Comparison of ENCODE assay signal across 17 cellular contexts in genomic region chr5:174413520-174414314, GRCh38.
DNase-seq lines count a peak whose midpoint lies in the region; ATAC-seq, FAIRE-seq and TF ChIP-seq lines count a peak whose summit lies in the region.
"Had no signal": no experiment of that assay in that cellular context is flagged by ENCODE, and none has a peak within 500 bp of the region (broad histone marks: within the 10 kb centered on the region; RNA-seq: fewer than 3 reads in every experiment).

No MANE protein-coding gene starts in this region.

- H4K5ac ChIP-seq in IMR-90 (ENCODE audit: low read depth, low read length), result no peak overlapping the region

- ATAC-seq in IMR-90 (ENCODE audit: low read depth), result peak; percentile 87
- peak; percentile 21 for ATAC-seq in left lobe of liver
- ATAC-seq in HG03432 (IDR thresholded peaks at IDR 0.05; ENCODE audit: unreplicated experiment), result no peak
- ATAC-seq: WTC11 had no signal

- no peak for TF ChIP-seq CTCF in AG10803 (conservative IDR thresholded peaks at IDR 0.05; ENCODE audit: low read length)
- TF ChIP-seq CTCF in IMR-90 (conservative IDR thresholded peaks at IDR 0.05; ENCODE audit: low read depth, low read length), result no peak
- no peak for TF ChIP-seq CTCF in cardiac fibroblast (IDR thresholded peaks at IDR 0.05; ENCODE audit: low read depth, low read length)

- TF ChIP-seq RAD21 in IMR-90 (IDR thresholded peaks at IDR 0.05; ENCODE audit: low read length), result no peak

- H2AFZ ChIP-seq in IMR-90 (replicated peaks; ENCODE audit: low read length, poor library complexity), result no peak overlapping the region

- in situ Hi-C loops in IMR-90 (cut with MboI; ENCODE audit: low sequenced_read_pairs), result loop anchor here (25.0 kb wide), 1 partner anchor 324 kb away; no protein-coding TSS in a partner anchor

- no peak overlapping the region for H3K27ac Mint-ChIP-seq in activated CD4-positive, alpha-beta T cell treated with anti-CD3 and anti-CD28 coated beads, Interleukin-2, amount 10 ng/mL, durations not matched to agents 24 days and 14 days
- H3K27ac Mint-ChIP-seq: WTC11 had no signal

- no peak overlapping the region for H3K4me3 Mint-ChIP-seq in activated CD4-positive, alpha-beta T cell treated with anti-CD3 and anti-CD28 coated beads, Interleukin-2, amount 10 ng/mL, durations not matched to agents 24 days and 14 days
- H3K4me3 Mint-ChIP-seq: brain, WTC11 had no signal

- H3K4me2 ChIP-seq in IMR-90 (ENCODE audit: low read depth, low read length), result no peak overlapping the region
- H3K4me2 ChIP-seq: BLaER1 had no signal

- no peak overlapping the region for H3K14ac ChIP-seq in IMR-90 (replicated peaks; ENCODE audit: low read depth, low read length)

- H3K27me3 ChIP-seq in IMR-90 (ENCODE audit: control insufficient read depth, insufficient read depth, low read length), result no peaks in the 10 kb centered on the region; the same call in none of the 2 replicates
- H3K27me3 ChIP-seq: BLaER1 had no signal

- H2AK5ac ChIP-seq in IMR-90 (ENCODE audit: low read depth, low read length), result no peak overlapping the region

- H2BK5ac ChIP-seq in IMR-90 (ENCODE audit: low read depth, low read length, poor library complexity, severe bottlenecking), result no peak overlapping the region

- H3K23ac ChIP-seq in IMR-90 (ENCODE audit: low read depth, low read length), result no peak overlapping the region

- no CpG with 5 or more reads among the region's 10 CpGs for WGBS in IMR-90 (ENCODE audit: extremely low coverage in 2 of 2, insufficient read length in 1 of 2), 2 experiments

- peaks cover 2% of the 10 kb centered on the region; the same call in 1 of the 2 replicates for H3K4me1 ChIP-seq in IMR-90 (ENCODE audit: control insufficient read depth, insufficient read depth, low read length)
- H3K4me1 ChIP-seq: BLaER1 had no signal

- peak overlapping the region; percentile 24; the same call in 1 of the 2 replicates for H3K27ac ChIP-seq in IMR-90 (ENCODE audit: insufficient read depth, low read length)
- H3K27ac ChIP-seq: BLaER1 had no signal

- H2BK20ac ChIP-seq in IMR-90 (ENCODE audit: low read depth, low read length), result no peak overlapping the region

- CTCF ChIA-PET in IMR-90 (lab: Yijun Ruan, JAX), result interaction anchor here (0.6 to 2.1 kb wide), 4 partner anchors 9 to 452 kb away, joined by 3 to 11 read pairs (median 5); no protein-coding TSS in a partner anchor

- H3K9ac ChIP-seq in IMR-90 (ENCODE audit: low read depth, low read length), result no peak overlapping the region
- H3K9ac ChIP-seq: BLaER1 had no signal

- H3K56ac ChIP-seq in IMR-90 (ENCODE audit: extremely low read depth, insufficient read depth, low read length), result no peak overlapping the region

- no peak for FAIRE-seq in GM12891 (lab: Jason Lieb, UNC)

- no peak overlapping the region for H3K4ac ChIP-seq in IMR-90 (ENCODE audit: low read depth, low read length)

- H2AK9ac ChIP-seq in IMR-90 (replicated peaks; ENCODE audit: low read depth, low read length, poor library complexity), result no peak overlapping the region

- no peaks in the 10 kb centered on the region for H3K36me3 ChIP-seq in IMR-90 (ENCODE audit: control insufficient read depth, insufficient read depth, low read length)
- H3K36me3 ChIP-seq: BLaER1 had no signal

- H3K9me3 ChIP-seq in IMR-90 (ENCODE audit: control insufficient read depth, insufficient read depth, low read length), result no peaks in the 10 kb centered on the region
- H3K9me3 ChIP-seq: BLaER1 had no signal

- H4K8ac ChIP-seq in IMR-90 (ENCODE audit: low read depth in 2 of 2, low read length in 2 of 2), result no peak overlapping the region

- DNase-seq in AG10803 (ENCODE audit: low read depth) (peak; percentile 44), IMR-90 (peak; percentile 84), cardiac fibroblast (ENCODE audit: low read depth in 2 of 2) (peak; percentile 50 to 73), left lobe of liver (ENCODE audit: low spot score) (no peak), NCI-H748 treated with DMSO at 0.1 percent for 48 hours (lab: John Stamatoyannopoulos, UW) (no peak), GM12891 (ENCODE audit: insufficient read length, low spot score) (no peak)
- DNase-seq in activated CD4-positive, alpha-beta T cell treated with anti-CD3 and anti-CD28 coated beads, Interleukin-2, amount 10 ng/mL, durations not matched to agents 24 days and 14 days, result no peak
- DNase-seq: foreskin melanocyte; Karpas-422; NCI-H1694; NCI-H345; stimulated activated CD4-positive, alpha-beta T cell treated with anti-CD3 and anti-CD28 coated beads, Interleukin-2, amount 100 ng/mL, for 24 hours; substantia nigra had no signal

- H3K4me1 Mint-ChIP-seq in activated CD4-positive, alpha-beta T cell treated with anti-CD3 and anti-CD28 coated beads, Interleukin-2, amount 10 ng/mL, durations not matched to agents 24 days and 14 days, result no peaks in the 10 kb centered on the region

- intact Hi-C loops in IMR-90 (cut with micrococcal nuclease), result loop anchor here (1.0 kb wide), 1 partner anchor 86 kb away; no protein-coding TSS in a partner anchor
- intact Hi-C loops in activated CD4-positive, alpha-beta T cell treated with anti-CD3 and anti-CD28 coated beads, Interleukin-2, amount 10 ng/mL, durations not matched to agents 24 days and 14 days (cut with micrococcal nuclease), result no loop called here

- no peak overlapping the region for H4K91ac ChIP-seq in IMR-90 (ENCODE audit: insufficient read depth, low read depth, low read length)

- H3K36me3 Mint-ChIP-seq in activated CD4-positive, alpha-beta T cell treated with anti-CD3 and anti-CD28 coated beads, Interleukin-2, amount 10 ng/mL, durations not matched to agents 24 days and 14 days (ENCODE audit: low read depth), result no peaks in the 10 kb centered on the region
- H3K36me3 Mint-ChIP-seq: brain, WTC11 had no signal

- H4K20me1 ChIP-seq in IMR-90 (ENCODE audit: insufficient read depth, low read length), result no peaks in the 10 kb centered on the region
- H4K20me1 ChIP-seq: BLaER1 had no signal

- H3K4me3 ChIP-seq in AG10803 (ENCODE audit: low read length) (no peak overlapping the region), IMR-90 (ENCODE audit: insufficient read depth, low read depth, low read length) (no peak overlapping the region), cardiac fibroblast (replicated peaks in 1 of 2; ENCODE audit: low read depth in 2 of 2, low read length in 2 of 2) (no peak overlapping the region)
- H3K4me3 ChIP-seq: BLaER1 had no signal

- H3K9me3 Mint-ChIP-seq in activated CD4-positive, alpha-beta T cell treated with anti-CD3 and anti-CD28 coated beads, Interleukin-2, amount 10 ng/mL, durations not matched to agents 24 days and 14 days, result no peaks in the 10 kb centered on the region

- H2BK120ac ChIP-seq in IMR-90 (ENCODE audit: low read depth, low read length), result no peak overlapping the region

- no peak overlapping the region for H3K18ac ChIP-seq in IMR-90 (ENCODE audit: low read depth, low read length)

- no peaks in the 10 kb centered on the region for H3K9me1 ChIP-seq in IMR-90 (ENCODE audit: insufficient read depth, low read length)

- TF ChIP-seq POLR2A in IMR-90 (IDR thresholded peaks at IDR 0.05; ENCODE audit: low read depth, low read length) (no peak), GM12891 (IDR thresholded peaks at IDR 0.05; ENCODE audit: low read depth, low read length) (no peak)

- BruUV-seq in IMR-90 (replicated peaks; lab: Mats Ljungman, UMichigan), result no TSS peak

- no peaks in the 10 kb centered on the region for H3K79me1 ChIP-seq in IMR-90 (ENCODE audit: low read depth in 1 of 2, low read length in 2 of 2)

- dilution Hi-C loops in IMR-90 (cut with HindIII; ENCODE audit: low sequenced_read_pairs, unreplicated experiment), result no loop called here

- POLR2A ChIA-PET in IMR-90 (lab: Charles Lee; ENCODE audit: unreplicated experiment), result no interaction called here

- H2BK15ac ChIP-seq in IMR-90 (ENCODE audit: low read depth, low read length), result no peak overlapping the region

- H3K27me3 Mint-ChIP-seq in activated CD4-positive, alpha-beta T cell treated with anti-CD3 and anti-CD28 coated beads, Interleukin-2, amount 10 ng/mL, durations not matched to agents 24 days and 14 days, result peaks cover 2% of the 10 kb centered on the region

TF ChIP-seq in IMR-90, 13 proteins besides CTCF, POLR2A, EP300 and RAD21:
- TF ChIP-seq CEBPB (IDR thresholded peaks at IDR 0.05; ENCODE audit: low read depth, low read length) (peak; percentile 25; the same call in 1 of the 2 replicates), RFX5 (IDR thresholded peaks at IDR 0.05; ENCODE audit: low read depth, low read length) (no peak), CHD1 (IDR thresholded peaks at IDR 0.05; ENCODE audit: low read depth, low read length) (no peak), MXI1 (IDR thresholded peaks at IDR 0.05; ENCODE audit: borderline replicate concordance, low read depth, low read length) (no peak), MAZ (IDR thresholded peaks at IDR 0.05; ENCODE audit: borderline replicate concordance, low read depth, low read length) (no peak)

TF ChIP-seq in GM12891, 5 proteins besides CTCF, POLR2A, EP300 and RAD21:
- TF ChIP-seq POLR2AphosphoS5 (IDR thresholded peaks at IDR 0.05; ENCODE audit: low read depth, low read length) (no peak), POU2F2 (IDR thresholded peaks at IDR 0.05; ENCODE audit: low read depth, low read length) (no peak), SPI1 (IDR thresholded peaks at IDR 0.05; ENCODE audit: low read depth, low read length) (no peak), TAF1 (IDR thresholded peaks at IDR 0.05; ENCODE audit: low read depth, low read length) (no peak), PAX5 (IDR thresholded peaks at IDR 0.05; ENCODE audit: insufficient read depth, low read length, severe bottlenecking) (no peak)

Comparison
In these comparisons a context has a peak if more than half of its experiments do, and no peak if none do; other contexts are left out.
1. DNase-seq: peak in AG10803 (single experiment), IMR-90 (single experiment) and cardiac fibroblast (2 of 2); none in left lobe of liver (single experiment), NCI-H748 treated with DMSO at 0.1 percent for 48 hours (single experiment), GM12891 (single experiment) and activated CD4-positive, alpha-beta T cell treated with anti-CD3 and anti-CD28 coated beads, Interleukin-2, amount 10 ng/mL, durations not matched to agents 24 days and 14 days (single experiment).